18 cellular contexts compared by ENCODE assay signal in the genomic region with DNA sequence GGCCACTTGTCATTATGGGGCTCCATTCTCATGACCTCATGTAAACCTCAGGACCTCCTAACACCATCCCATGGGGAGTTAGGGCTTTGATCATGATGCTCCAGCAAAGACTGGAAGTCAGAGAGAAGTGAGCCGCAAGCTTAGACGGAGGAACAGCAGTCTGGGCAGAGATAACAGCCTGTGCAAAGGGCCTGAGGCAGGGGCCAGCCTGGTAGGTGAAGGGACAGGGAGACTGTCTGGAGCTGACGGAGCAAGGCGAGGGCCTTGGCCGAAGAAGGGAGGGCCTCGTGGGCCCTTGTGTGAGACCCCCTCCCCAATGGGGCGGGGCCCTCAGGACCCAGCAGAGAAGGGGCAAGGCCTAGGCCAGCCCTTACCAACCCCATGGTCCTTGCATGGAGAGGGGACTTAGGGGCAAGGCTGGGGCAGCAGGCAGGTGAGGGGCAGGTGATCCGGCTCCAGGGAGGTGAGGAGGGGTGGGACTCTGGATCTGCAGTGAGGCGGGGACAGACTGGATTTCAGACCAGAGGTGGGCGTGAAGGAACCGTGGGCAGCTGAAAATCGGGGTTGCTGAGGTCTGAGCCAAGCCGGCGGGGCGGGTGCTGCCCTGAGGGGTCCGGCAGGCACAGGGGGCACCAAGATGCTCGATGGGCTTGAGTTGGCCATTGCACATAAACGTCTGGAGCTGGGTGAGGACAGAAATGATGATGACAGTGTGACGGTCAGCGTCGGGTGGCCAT. TPM values are rescaled to one million over a fixed set of nuclear protein-coding genes. Genes with fewer than 3 reads are reported as not detected.
A peak's percentile ranks its signal among the peaks of the same experiment; 100 is the strongest.
DNase-seq lines count a peak whose midpoint lies in the region; TF ChIP-seq lines count a peak whose summit lies in the region.
"Had no signal": no experiment of that assay in that cellular context is flagged by ENCODE, and none has a peak within 500 bp of the region (broad histone marks: within the 10 kb centered on the region; RNA-seq: fewer than 3 reads in every experiment).

No MANE protein-coding gene starts in this region.

- CTCF ChIA-PET in HEK293 (lab: Yijun Ruan, JAX) = interaction anchor here (0.6 to 2.0 kb wide), 4 partner anchors 19 to 375 kb away, joined by 3 to 6 read pairs (median 3); a partner anchor contains a TSS

- H3K36me3 ChIP-seq in HEK293 (ENCODE audit: control insufficient read depth in 2 of 2, insufficient read depth in 1 of 2, low read length in 2 of 2) (peaks cover 0 to 29% of the 10 kb centered on the region in 2 experiments; a peak in 1 of 3 replicates), ascending aorta (peaks cover under 1 to 21% of the 10 kb centered on the region in 2 donors), testis (ENCODE audit: low read depth, missing control alignments) (no peaks in the 10 kb centered on the region)
- H3K36me3 ChIP-seq: cardiac muscle cell had no signal

- H3K4me1 ChIP-seq in HEK293 (ENCODE audit: control insufficient read depth, insufficient read depth, low read length) (no peaks in the 10 kb centered on the region), ascending aorta (peaks cover 15 to 26% of the 10 kb centered on the region in 2 donors), testis (peaks cover 55% of the 10 kb centered on the region)

- DNase-seq in ascending aorta (ENCODE audit: low spot score in 2 of 2) (no peak), testis (no peak), NCI-H446 treated with DMSO at 0.1 percent for 48 hours (lab: John Stamatoyannopoulos, UW) (no peak), ureter (ENCODE audit: low spot score) (no peak), DMS114 treated with DMSO at 0.1 percent for 48 hours (lab: John Stamatoyannopoulos, UW; ENCODE audit: unreplicated experiment) (no peak)
- DNase-seq: activated CD4-positive, alpha-beta T cell treated with anti-CD3 and anti-CD28 coated beads for 1 hour; activated naive CD8-positive, alpha-beta T cell treated with anti-CD3 and anti-CD28 coated beads, Interleukin-2, amount 10 ng/mL, durations not matched to agents 7 days and 5 days; effector memory CD4-positive, alpha-beta T cell; islet precursor cell; NCI-H2171 treated with DMSO at 0.1 percent for 48 hours; NCI-H82; stimulated activated CD4-positive, alpha-beta T cell treated with anti-CD3 and anti-CD28 coated beads, Interleukin-15, amount 100 ng/mL, for 24 hours had no signal

- no peak for TF ChIP-seq POLR2A in testis (IDR thresholded peaks at IDR 0.05)

- no peak overlapping the region for H3K4me3 ChIP-seq in HEK293 (ENCODE audit: low read depth, low read length)
- H3K4me3 ChIP-seq in ascending aorta = peak overlapping the region; percentile 42 to 55
- H3K4me3 ChIP-seq in testis = no peak overlapping the region
- H3K4me3 ChIP-seq: cardiac muscle cell, hepatocyte had no signal

- TF ChIP-seq CTCF in HEK293 (tag by site-specific recombination; IDR thresholded peaks at IDR 0.05) (no peak), ascending aorta (IDR thresholded peaks at IDR 0.05) (no peak), testis (IDR thresholded peaks at IDR 0.05) (no peak)

- WGBS in testis, 2 donors = 76 to 83% methylated on average over 21 of the region's 21 CpGs

- H3K9me3 ChIP-seq in HEK293 (ENCODE audit: control insufficient read depth, insufficient read depth, low read depth, low read length) (no peaks in the 10 kb centered on the region), ascending aorta (no peaks in the 10 kb centered on the region), testis (no peaks in the 10 kb centered on the region)

- POLR2A ChIA-PET in HEK293 (lab: Yijun Ruan, JAX) = interaction anchor here (6.3 kb wide), 1 partner anchor 18 kb away, joined by 45 read pairs; a partner anchor contains a TSS

- H3K27me3 ChIP-seq in ascending aorta = no peaks in the 10 kb centered on the region
- no peaks in the 10 kb centered on the region for H3K27me3 ChIP-seq in layer of hippocampus (ENCODE audit: control insufficient read depth, insufficient read depth, low read length)
- no peaks in the 10 kb centered on the region for H3K27me3 ChIP-seq in testis
- H3K27me3 ChIP-seq: cardiac muscle cell, hepatocyte had no signal

- no peak overlapping the region for H3K27ac ChIP-seq in HEK293 (ENCODE audit: extremely low read depth, low read depth, low read length)
- peak overlapping the region; percentile 76 to 79 for H3K27ac ChIP-seq in ascending aorta
- peak overlapping the region; percentile 86 for H3K27ac ChIP-seq in layer of hippocampus (ENCODE audit: low read depth, low read length)
- peak overlapping the region; percentile 25 to 29 for H3K27ac ChIP-seq in testis
- H3K27ac ChIP-seq: hepatocyte had no signal

- intact Hi-C loops in ascending aorta (cut with DNase I) (loop anchor here (1.0 kb wide), 1 partner anchor 19 kb away; a partner anchor contains a TSS), testis (cut with DNase I; ENCODE audit: low total_unique reads) (no loop called here)

TF ChIP-seq in HEK293, 187 proteins besides CTCF, POLR2A, EP300 and RAD21 (continues in another document):
- no peak for TF ChIP-seq ZNF223 (tag by site-specific recombination; IDR thresholded peaks at IDR 0.05)
- no peak for TF ChIP-seq ZNF558 (tag by site-specific recombination; IDR thresholded peaks at IDR 0.05)
- TF ChIP-seq, protein P1, sequence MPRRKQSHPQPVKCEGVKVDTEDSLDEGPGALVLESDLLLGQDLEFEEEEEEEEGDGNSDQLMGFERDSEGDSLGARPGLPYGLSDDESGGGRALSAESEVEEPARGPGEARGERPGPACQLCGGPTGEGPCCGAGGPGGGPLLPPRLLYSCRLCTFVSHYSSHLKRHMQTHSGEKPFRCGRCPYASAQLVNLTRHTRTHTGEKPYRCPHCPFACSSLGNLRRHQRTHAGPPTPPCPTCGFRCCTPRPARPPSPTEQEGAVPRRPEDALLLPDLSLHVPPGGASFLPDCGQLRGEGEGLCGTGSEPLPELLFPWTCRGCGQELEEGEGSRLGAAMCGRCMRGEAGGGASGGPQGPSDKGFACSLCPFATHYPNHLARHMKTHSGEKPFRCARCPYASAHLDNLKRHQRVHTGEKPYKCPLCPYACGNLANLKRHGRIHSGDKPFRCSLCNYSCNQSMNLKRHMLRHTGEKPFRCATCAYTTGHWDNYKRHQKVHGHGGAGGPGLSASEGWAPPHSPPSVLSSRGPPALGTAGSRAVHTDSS (tag by site-specific recombination; IDR thresholded peaks at IDR 0.05) = no peak
- TF ChIP-seq ZNF548 (tag by site-specific recombination; IDR thresholded peaks at IDR 0.05) = no peak
- TF ChIP-seq SP2 (tag by site-specific recombination; IDR thresholded peaks at IDR 0.05) = peak; percentile 21; the same call in 1 of the 2 replicates
- TF ChIP-seq ZNF837 (tag by site-specific recombination; IDR thresholded peaks at IDR 0.05) = no peak
- no peak for TF ChIP-seq BCL11B (tag by site-specific recombination; IDR thresholded peaks at IDR 0.05; ENCODE audit: low read depth)
- TF ChIP-seq, protein P2, sequence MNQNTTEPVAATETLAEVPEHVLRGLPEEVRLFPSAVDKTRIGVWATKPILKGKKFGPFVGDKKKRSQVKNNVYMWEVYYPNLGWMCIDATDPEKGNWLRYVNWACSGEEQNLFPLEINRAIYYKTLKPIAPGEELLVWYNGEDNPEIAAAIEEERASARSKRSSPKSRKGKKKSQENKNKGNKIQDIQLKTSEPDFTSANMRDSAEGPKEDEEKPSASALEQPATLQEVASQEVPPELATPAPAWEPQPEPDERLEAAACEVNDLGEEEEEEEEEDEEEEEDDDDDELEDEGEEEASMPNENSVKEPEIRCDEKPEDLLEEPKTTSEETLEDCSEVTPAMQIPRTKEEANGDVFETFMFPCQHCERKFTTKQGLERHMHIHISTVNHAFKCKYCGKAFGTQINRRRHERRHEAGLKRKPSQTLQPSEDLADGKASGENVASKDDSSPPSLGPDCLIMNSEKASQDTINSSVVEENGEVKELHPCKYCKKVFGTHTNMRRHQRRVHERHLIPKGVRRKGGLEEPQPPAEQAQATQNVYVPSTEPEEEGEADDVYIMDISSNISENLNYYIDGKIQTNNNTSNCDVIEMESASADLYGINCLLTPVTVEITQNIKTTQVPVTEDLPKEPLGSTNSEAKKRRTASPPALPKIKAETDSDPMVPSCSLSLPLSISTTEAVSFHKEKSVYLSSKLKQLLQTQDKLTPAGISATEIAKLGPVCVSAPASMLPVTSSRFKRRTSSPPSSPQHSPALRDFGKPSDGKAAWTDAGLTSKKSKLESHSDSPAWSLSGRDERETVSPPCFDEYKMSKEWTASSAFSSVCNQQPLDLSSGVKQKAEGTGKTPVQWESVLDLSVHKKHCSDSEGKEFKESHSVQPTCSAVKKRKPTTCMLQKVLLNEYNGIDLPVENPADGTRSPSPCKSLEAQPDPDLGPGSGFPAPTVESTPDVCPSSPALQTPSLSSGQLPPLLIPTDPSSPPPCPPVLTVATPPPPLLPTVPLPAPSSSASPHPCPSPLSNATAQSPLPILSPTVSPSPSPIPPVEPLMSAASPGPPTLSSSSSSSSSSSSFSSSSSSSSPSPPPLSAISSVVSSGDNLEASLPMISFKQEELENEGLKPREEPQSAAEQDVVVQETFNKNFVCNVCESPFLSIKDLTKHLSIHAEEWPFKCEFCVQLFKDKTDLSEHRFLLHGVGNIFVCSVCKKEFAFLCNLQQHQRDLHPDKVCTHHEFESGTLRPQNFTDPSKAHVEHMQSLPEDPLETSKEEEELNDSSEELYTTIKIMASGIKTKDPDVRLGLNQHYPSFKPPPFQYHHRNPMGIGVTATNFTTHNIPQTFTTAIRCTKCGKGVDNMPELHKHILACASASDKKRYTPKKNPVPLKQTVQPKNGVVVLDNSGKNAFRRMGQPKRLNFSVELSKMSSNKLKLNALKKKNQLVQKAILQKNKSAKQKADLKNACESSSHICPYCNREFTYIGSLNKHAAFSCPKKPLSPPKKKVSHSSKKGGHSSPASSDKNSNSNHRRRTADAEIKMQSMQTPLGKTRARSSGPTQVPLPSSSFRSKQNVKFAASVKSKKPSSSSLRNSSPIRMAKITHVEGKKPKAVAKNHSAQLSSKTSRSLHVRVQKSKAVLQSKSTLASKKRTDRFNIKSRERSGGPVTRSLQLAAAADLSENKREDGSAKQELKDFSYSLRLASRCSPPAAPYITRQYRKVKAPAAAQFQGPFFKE (tag by site-specific recombination; IDR thresholded peaks at IDR 0.05; ENCODE audit: borderline replicate concordance) = no peak

RNA-seq across cellular contexts. Expression of a gene that starts 17.4 kb away (rescaled TPM):
- total RNA-seq in ascending aorta (85.1 TPM), testis (100 to 1,000 TPM in 1 of 2 donors, 10 to 100 TPM in 1; 84.4 to 101 TPM), ureter (16.6 TPM)
- 33.5 TPM for polyA plus RNA-seq in testis (ENCODE audit: insufficient read depth, low read depth, low replicate concordance)

RNA-seq across cellular contexts. Expression of a gene that starts 18.8 kb away (rescaled TPM):
- 191 TPM for total RNA-seq in ascending aorta
- total RNA-seq in testis = 10 to 100 TPM; 48.2 to 51.1 TPM
- 14.0 TPM for polyA plus RNA-seq in testis (ENCODE audit: insufficient read depth, low read depth, low replicate concordance)
- total RNA-seq in ureter = 24.9 TPM

RNA-seq across cellular contexts. Expression of a gene that starts 28.8 kb away (rescaled TPM):
- total RNA-seq in ascending aorta (0.43 TPM), testis (1 to 10 TPM; 3.5 to 3.7 TPM), ureter (11.5 TPM)
- polyA plus RNA-seq in testis (ENCODE audit: insufficient read depth, low read depth, low replicate concordance) = 1.8 TPM

RNA-seq across cellular contexts. Expression of a gene that starts 40.8 kb away (rescaled TPM):
- total RNA-seq in ascending aorta (under 0.01 TPM), testis (10 to 100 TPM; 13.8 to 61.5 TPM), ureter (9.0 TPM)
- 33.4 TPM for polyA plus RNA-seq in testis (ENCODE audit: insufficient read depth, low read depth, low replicate concordance)
- total RNA-seq: activated naive CD8-positive, alpha-beta T cell treated with anti-CD3 and anti-CD28 coated beads, Interleukin-2, amount 10 ng/mL, durations not matched to agents 7 days and 5 days; LHCN-M2 had no signal
- polyA plus RNA-seq: neural cell had no signal

RNA-seq across cellular contexts. Expression of a gene that starts 55.3 kb away (rescaled TPM):
- total RNA-seq in ascending aorta (9.4 TPM), testis (10 to 100 TPM; 29.5 to 35.9 TPM), ureter (14.0 TPM)
- 21.2 TPM for polyA plus RNA-seq in testis (ENCODE audit: insufficient read depth, low read depth, low replicate concordance)

Comparison
In these comparisons a context has a peak if more than half of its experiments do, and no peak if none do; other contexts are left out.
1. H3K4me3 ChIP-seq: peak in ascending aorta (2 of 2); none in HEK293 (single experiment) and testis (0 of 2).